Comparison of ENCODE assay signal across 9 cellular contexts in the genomic region with DNA sequence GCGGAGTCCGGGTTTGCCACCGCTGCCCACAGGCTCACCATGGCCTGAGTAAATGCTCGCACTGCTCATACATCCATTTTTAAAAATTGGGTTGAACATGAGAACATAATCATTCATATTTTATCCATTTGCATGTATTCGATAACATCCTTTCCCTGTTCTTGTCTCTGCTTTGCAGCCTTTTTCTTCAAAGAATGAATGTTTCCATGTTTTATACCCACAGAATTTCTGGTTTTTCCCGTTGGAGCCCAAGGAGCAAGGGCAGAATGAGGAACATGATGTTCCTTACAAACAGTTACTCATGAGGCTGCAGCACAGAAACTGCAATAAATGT.
A peak's percentile ranks its signal among the peaks of the same experiment; 100 is the strongest.
DNase-seq lines count a peak whose midpoint lies in the region; ATAC-seq, FAIRE-seq and TF ChIP-seq lines count a peak whose summit lies in the region.
"Had no signal": no experiment of that assay in that cellular context is flagged by ENCODE, and none has a peak within 500 bp of the region (broad histone marks: within the 10 kb centered on the region; RNA-seq: fewer than 3 reads in every experiment).

No MANE protein-coding gene starts in this region.

- H3K27ac ChIP-seq in OCI-LY1 (ENCODE audit: low read depth, low read length, poor library complexity, severe bottlenecking) (no peak overlapping the region), ovary (no peak overlapping the region)

- no peaks in the 10 kb centered on the region for H3K9me3 Mint-ChIP-seq in effector memory CD8-positive, alpha-beta T cell

- H3K27me3 ChIP-seq in OCI-LY1 (ENCODE audit: insufficient read depth, low read length) (no peaks in the 10 kb centered on the region), ovary (no peaks in the 10 kb centered on the region)

- H3K4me1 Mint-ChIP-seq in effector memory CD8-positive, alpha-beta T cell (ENCODE audit: low read depth in 2 of 2), result peaks cover 12 to 13% of the 10 kb centered on the region in 2 donors

- ATAC-seq in GM18520 (IDR thresholded peaks at IDR 0.05; ENCODE audit: unreplicated experiment) (peak; percentile 5), HG03175 (IDR thresholded peaks at IDR 0.05; ENCODE audit: unreplicated experiment) (no peak)
- ATAC-seq in effector memory CD8-positive, alpha-beta T cell (replicated peaks), result no peak

- H3K4me3 ChIP-seq in OCI-LY1 (ENCODE audit: low read depth, low read length, poor library complexity, severe bottlenecking) (peak overlapping the region; percentile 55), ovary (peak overlapping the region; percentile 28)

- no peak for TF ChIP-seq EP300 in ovary (IDR thresholded peaks at IDR 0.05)

- H3K4me1 ChIP-seq in OCI-LY1 (ENCODE audit: insufficient read depth, low read length, severe bottlenecking) (peaks cover 30% of the 10 kb centered on the region), ovary (ENCODE audit: insufficient read depth) (peaks cover 8% of the 10 kb centered on the region)

- no peak overlapping the region for H3K27ac Mint-ChIP-seq in effector memory CD8-positive, alpha-beta T cell

- H3K79me2 ChIP-seq in OCI-LY1 (ENCODE audit: insufficient read depth, low read length), result no peaks in the 10 kb centered on the region

- no peak for TF ChIP-seq POLR2A in ovary (IDR thresholded peaks at IDR 0.05)

- no peak for FAIRE-seq in D721Med (lab: Jason Lieb, UNC)

- H3K9me3 ChIP-seq in OCI-LY1 (ENCODE audit: low read length) (no peaks in the 10 kb centered on the region), ovary (no peaks in the 10 kb centered on the region)

- no peak; the same call in 1 of the 2 replicates for TF ChIP-seq CTCF in OCI-LY1 (IDR thresholded peaks at IDR 0.05; ENCODE audit: low read length)
- no peak for TF ChIP-seq CTCF in ovary (IDR thresholded peaks at IDR 0.05)
- TF ChIP-seq CTCF in D721Med (IDR thresholded peaks at IDR 0.05; ENCODE audit: insufficient read depth, missing control alignments), result no peak

- H2AFZ ChIP-seq in OCI-LY1 (ENCODE audit: low read length), result no peak overlapping the region

- H3K9me2 ChIP-seq in OCI-LY1 (ENCODE audit: low read depth, low read length), result no peaks in the 10 kb centered on the region

- no peaks in the 10 kb centered on the region for H4K20me1 ChIP-seq in OCI-LY1 (ENCODE audit: insufficient read depth, low read length)

- no peak overlapping the region; the same call in 1 of the 2 replicates for H3K9ac ChIP-seq in OCI-LY1 (ENCODE audit: low read length)

- H3K4me2 ChIP-seq in OCI-LY1 (ENCODE audit: low read length), result peak overlapping the region; percentile 71

- intact Hi-C loops in ovary (cut with DNase I), result loop anchor here in 2 of 4 donors (5.0 to 10.0 kb wide), 3 partner anchors 131 to 262 kb away; no protein-coding TSS in a partner anchor

- no peaks in the 10 kb centered on the region for H3F3A ChIP-seq in OCI-LY1 (ENCODE audit: insufficient read depth, low read length)

- H3K27me3 Mint-ChIP-seq in effector memory CD8-positive, alpha-beta T cell, result peaks cover 29 to 46% of the 10 kb centered on the region in 2 donors

- H3K36me3 ChIP-seq in OCI-LY1 (ENCODE audit: insufficient read depth, low read length), result no peaks in the 10 kb centered on the region
- H3K36me3 ChIP-seq in ovary, result no peaks in the 10 kb centered on the region

- peak overlapping the region; percentile 64 to 72 for H3K4me3 Mint-ChIP-seq in effector memory CD8-positive, alpha-beta T cell

- DNase-seq in effector memory CD8-positive, alpha-beta T cell, result no peak
- DNase-seq in ovary (no peak), SKM-1 treated with dmso at 0.1 percent for 144 hours (lab: John Stamatoyannopoulos, UW; ENCODE audit: unreplicated experiment) (no peak), D721Med (ENCODE audit: insufficient read length, low spot score) (no peak)
- no peak for DNase-seq in activated CD4-positive, CD25-positive, alpha-beta regulatory T cell (lab: John Stamatoyannopoulos, UW)
- DNase-seq: cerebellar nuclear complex had no signal

- WGBS in ovary, 3 donors, result 1 to 3% (median 2%) methylated on average over 6 of the region's 6 CpGs

- no peaks in the 10 kb centered on the region for H3K36me3 Mint-ChIP-seq in effector memory CD8-positive, alpha-beta T cell (ENCODE audit: insufficient read depth)
